14 cellular contexts compared by ENCODE assay signal in genomic region chr10:80537086-80537704, GRCh38. TPM values are rescaled to one million over a fixed set of nuclear protein-coding genes. Genes with fewer than 3 reads are reported as not detected.
DNase-seq lines count a peak whose midpoint lies in the region; ATAC-seq and TF ChIP-seq lines count a peak whose summit lies in the region.
"Had no signal": no experiment of that assay in that cellular context is flagged by ENCODE, and none has a peak within 500 bp of the region (broad histone marks: within the 10 kb centered on the region; RNA-seq: fewer than 3 reads in every experiment).

No MANE protein-coding gene starts in this region.

- no peak for TF ChIP-seq CTCF in CD8-positive, alpha-beta T cell (IDR thresholded peaks at IDR 0.05)
- TF ChIP-seq CTCF in nephron (IDR thresholded peaks at IDR 0.05; ENCODE audit: unreplicated experiment in 3 of 3) = no peak

- H3K4me2 ChIP-seq in Karpas-422 (ENCODE audit: low read depth, low read length, poor library complexity, severe bottlenecking) = peak overlapping the region; percentile 63

- H3K79me2 ChIP-seq in Karpas-422 (ENCODE audit: low read length) = no peaks in the 10 kb centered on the region

- no peaks in the 10 kb centered on the region for H3K9me3 ChIP-seq in CD8-positive, alpha-beta T cell (ENCODE audit: low read length)
- H3K9me3 ChIP-seq in Karpas-422 (ENCODE audit: low read length) = no peaks in the 10 kb centered on the region
- H3K9me3 ChIP-seq: heart right ventricle, lower lobe of right lung had no signal

- peaks cover 7% of the 10 kb centered on the region for H3K4me1 ChIP-seq in CD8-positive, alpha-beta T cell (ENCODE audit: insufficient read depth, low read length)
- H3K4me1 ChIP-seq in Karpas-422 (ENCODE audit: low read length) = peaks cover 18% of the 10 kb centered on the region

- CTCF ChIA-PET in CD8-positive, alpha-beta T cell (lab: Charles Lee) = interaction anchor here (0.9 to 2.6 kb wide), 8 partner anchors 10 to 93 kb away, joined by 3 to 14 read pairs (median 4); no protein-coding TSS in a partner anchor

- no peaks in the 10 kb centered on the region for H3K9me3 Mint-ChIP-seq in CD8-positive, alpha-beta T cell
- no peaks in the 10 kb centered on the region for H3K9me3 Mint-ChIP-seq in central memory CD8-positive, alpha-beta T cell
- H3K9me3 Mint-ChIP-seq in nephron = peaks cover 11% of the 10 kb centered on the region

- H3K27me3 Mint-ChIP-seq in CD8-positive, alpha-beta T cell (ENCODE audit: low read depth) = no peaks in the 10 kb centered on the region
- no peaks in the 10 kb centered on the region for H3K27me3 Mint-ChIP-seq in central memory CD8-positive, alpha-beta T cell
- H3K27me3 Mint-ChIP-seq in nephron (ENCODE audit: low read depth) = peaks cover 8% of the 10 kb centered on the region

- POLR2A ChIA-PET in CD8-positive, alpha-beta T cell (lab: Charles Lee) = interaction anchor here (1.0 to 1.3 kb wide), 2 partner anchors 10 to 25 kb away, joined by 3 to 4 read pairs; no protein-coding TSS in a partner anchor

- peaks cover 23% of the 10 kb centered on the region for H3K4me1 Mint-ChIP-seq in CD8-positive, alpha-beta T cell (ENCODE audit: low read depth)
- H3K4me1 Mint-ChIP-seq in central memory CD8-positive, alpha-beta T cell = peaks cover 39% of the 10 kb centered on the region
- peaks cover 38% of the 10 kb centered on the region for H3K4me1 Mint-ChIP-seq in nephron

- DNase-seq in CD8-positive, alpha-beta T cell = peak in 1 of 7 experiments; percentile 25
- DNase-seq in Karpas-422 (no peak), DMS 273 treated with DMSO at 0.1 percent for 48 hours (lab: John Stamatoyannopoulos, UW) (no peak), HuH-7.5 (ENCODE audit: low spot score) (no peak), DMS153 (lab: John Stamatoyannopoulos, UW) (no peak)
- no peak for DNase-seq in central memory CD8-positive, alpha-beta T cell (ENCODE audit: low spot score in 2 of 2)
- DNase-seq: activated CD4-positive, alpha-beta T cell treated with anti-CD3 and anti-CD28 coated beads, Interleukin-2, amount 50 U/mL, for 4 hours; heart right ventricle; lower lobe of right lung; NCI-H774; stimulated activated CD4-positive, alpha-beta T cell treated with anti-CD3 and anti-CD28 coated beads, Interleukin-4, amount 100 ng/mL, for 1 hour had no signal

- H4K20me1 ChIP-seq in Karpas-422 (ENCODE audit: insufficient read depth, low read depth, low read length) = no peaks in the 10 kb centered on the region

- H3K4me3 ChIP-seq in CD8-positive, alpha-beta T cell (ENCODE audit: low read depth, low read length) = no peak overlapping the region
- H3K4me3 ChIP-seq in Karpas-422 (ENCODE audit: low read length) = no peak overlapping the region; the same call in 1 of the 2 replicates

- H3K27ac ChIP-seq in CD8-positive, alpha-beta T cell (ENCODE audit: low read depth, low read length) = no peak overlapping the region
- no peak overlapping the region for H3K27ac ChIP-seq in Karpas-422 (ENCODE audit: low read length)

- no peak overlapping the region for H2AFZ ChIP-seq in Karpas-422 (ENCODE audit: low read length)

- no peaks in the 10 kb centered on the region for H3K27me3 ChIP-seq in CD8-positive, alpha-beta T cell (ENCODE audit: insufficient read depth, low read length)
- H3K27me3 ChIP-seq in Karpas-422 (ENCODE audit: low read length) = no peaks in the 10 kb centered on the region
- H3K27me3 ChIP-seq: heart right ventricle had no signal

- no peaks in the 10 kb centered on the region for H3K36me3 Mint-ChIP-seq in CD8-positive, alpha-beta T cell
- peaks cover 14% of the 10 kb centered on the region for H3K36me3 Mint-ChIP-seq in central memory CD8-positive, alpha-beta T cell (ENCODE audit: insufficient read depth)
- H3K36me3 Mint-ChIP-seq in nephron (ENCODE audit: low read depth) = peaks cover 21% of the 10 kb centered on the region

- H3K36me3 ChIP-seq in CD8-positive, alpha-beta T cell (ENCODE audit: insufficient read depth, low read length) = no peaks in the 10 kb centered on the region
- H3K36me3 ChIP-seq in Karpas-422 (ENCODE audit: insufficient read depth, low read length) = no peaks in the 10 kb centered on the region
- H3K36me3 ChIP-seq: heart right ventricle, lower lobe of right lung had no signal

- 0 out of 2 replicates have a peak overlapping the region, but pooled peaks have one; percentile 64 for H3K9ac ChIP-seq in Karpas-422 (ENCODE audit: low read length)

- ATAC-seq in CD8-positive, alpha-beta T cell = no peak
- no peak for ATAC-seq in central memory CD8-positive, alpha-beta T cell (replicated peaks; ENCODE audit: extremely low read depth, poor library complexity, severe bottlenecking)

- H3K27ac Mint-ChIP-seq in CD8-positive, alpha-beta T cell = peak overlapping the region; percentile 98
- H3K27ac Mint-ChIP-seq in central memory CD8-positive, alpha-beta T cell (ENCODE audit: low read depth) = peak overlapping the region; percentile 93
- H3K27ac Mint-ChIP-seq in nephron = peak overlapping the region; percentile 91 to 95 (median 93)
- H3K27ac Mint-ChIP-seq: progenitor cell of endocrine pancreas had no signal

- H3K9me2 ChIP-seq in Karpas-422 (replicated peaks; ENCODE audit: insufficient read depth, low read length) = no peaks in the 10 kb centered on the region

- H3K4me3 Mint-ChIP-seq in CD8-positive, alpha-beta T cell = peak overlapping the region; percentile 84
- peak overlapping the region; percentile 52 for H3K4me3 Mint-ChIP-seq in central memory CD8-positive, alpha-beta T cell
- H3K4me3 Mint-ChIP-seq in nephron = no peak overlapping the region

- intact Hi-C loops in CD8-positive, alpha-beta T cell (cut with DNase I, micrococcal nuclease) = loop anchor here (5.0 to 10.0 kb wide), 3 partner anchors 45 to 462 kb away; partner anchors contain the start of gene TMEM254 (in 1 of the 2)

RNA-seq across cellular contexts. Expression of gene SH2D4B, which starts 0.5 kb away (rescaled TPM):
- under 1 TPM in 1 of 2 experiments, not detected in 1; 0.36 TPM for total RNA-seq in CD8-positive, alpha-beta T cell
- total RNA-seq in Karpas-422 (2014; rRNA removed; shearing (Covaris generic); ENCODE audit: low replicate concordance) = 0.07 TPM in 1 of 2 replicates, not detected in the other
- total RNA-seq: H4, heart right ventricle had no signal

Comparison
In these comparisons a context has a peak if more than half of its experiments do, and no peak if none do; other contexts are left out.
1. H3K4me3 Mint-ChIP-seq: peak in CD8-positive, alpha-beta T cell (single experiment) and central memory CD8-positive, alpha-beta T cell (single experiment); none in nephron (0 of 3).
2. Peak in every context shown above with its lines, with median percentiles within 50 percentile points of each other: H3K27ac Mint-ChIP-seq.